7 cellular contexts compared by ENCODE assay signal in genomic region chr2:187834787-187835186, GRCh38.
"Had no signal": no experiment of that assay in that cellular context is flagged by ENCODE, and none has a peak within 500 bp of the region (broad histone marks: within the 10 kb centered on the region; RNA-seq: fewer than 3 reads in every experiment).

No MANE protein-coding gene starts in this region.

- H3K4me3 ChIP-seq: GM12878 had no signal

- FAIRE-seq: GM12878, GM12891, GM12892, GM18507, GM19239 had no signal

- ATAC-seq: GM12878 had no signal

- DNase-seq: GDM1, GF-D8 had no signal
